18 cellular contexts compared by ENCODE assay signal in the genomic region with DNA sequence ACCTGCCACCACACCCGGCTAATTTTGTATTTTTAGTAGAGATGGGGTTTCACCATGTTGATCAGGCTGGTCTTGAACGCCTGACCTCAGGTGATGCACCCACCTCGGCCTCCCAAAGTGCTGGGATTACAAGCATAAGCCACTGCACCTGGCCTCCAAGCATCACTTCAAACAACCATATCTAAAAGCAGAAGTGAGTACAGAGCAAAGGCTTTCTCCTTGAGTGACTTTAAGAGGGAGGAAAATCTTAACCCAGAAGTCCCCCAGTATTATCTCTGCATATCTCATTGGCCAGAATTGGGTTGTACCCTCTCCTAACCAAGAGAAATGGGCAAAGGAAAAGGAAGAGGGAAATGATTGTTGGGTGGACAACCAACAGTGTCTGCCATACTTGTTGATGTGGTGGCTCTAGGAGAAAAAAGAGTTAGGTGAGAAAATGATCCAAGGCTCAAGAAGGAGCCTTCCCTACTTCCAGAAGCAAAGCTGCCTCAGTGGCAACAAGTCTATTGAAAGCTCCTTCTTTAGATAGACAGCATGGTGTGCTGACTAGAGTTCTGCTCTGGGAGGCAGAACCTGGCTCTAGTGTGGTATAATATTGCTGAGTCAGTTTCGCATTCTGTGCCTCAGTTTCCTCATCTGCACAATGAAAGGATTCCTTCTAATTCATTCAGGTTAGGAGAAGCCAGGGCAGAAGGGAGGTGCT. TPM values are rescaled to one million over a fixed set of nuclear protein-coding genes. Genes with fewer than 3 reads are reported as not detected.
DNase-seq lines count a peak whose midpoint lies in the region; ATAC-seq, FAIRE-seq and TF ChIP-seq lines count a peak whose summit lies in the region.
"Had no signal": no experiment of that assay in that cellular context is flagged by ENCODE, and none has a peak within 500 bp of the region (broad histone marks: within the 10 kb centered on the region; RNA-seq: fewer than 3 reads in every experiment).

No MANE protein-coding gene starts in this region.

- H2AK9ac ChIP-seq in IMR-90 (replicated peaks; ENCODE audit: low read depth, low read length, poor library complexity) = no peak overlapping the region

- no peak overlapping the region for H3K23ac ChIP-seq in IMR-90 (ENCODE audit: low read depth, low read length)

- H3K79me1 ChIP-seq in IMR-90 (ENCODE audit: low read depth in 1 of 2, low read length in 2 of 2) = no peaks in the 10 kb centered on the region

- H2AK5ac ChIP-seq in IMR-90 (ENCODE audit: low read depth, low read length) = no peak overlapping the region

- DNase-seq in A549 (ENCODE audit: low read depth in 1 of 2, low spot score in 1 of 2) = no peak
- no peak for DNase-seq in IMR-90
- no peak for DNase-seq in bronchial epithelial cell (ENCODE audit: low read depth)
- no peak for DNase-seq in activated CD4-positive, alpha-beta T cell treated with anti-CD3 and anti-CD28 coated beads, Interleukin-2, amount 50 U/mL, for 4 hours
- DNase-seq in GOT3 (lab: John Stamatoyannopoulos, UW) = no peak
- no peak for DNase-seq in NCI-H1048 (lab: John Stamatoyannopoulos, UW)
- no peak for DNase-seq in AG20443 (ENCODE audit: low spot score)
- DNase-seq: CD8-positive, alpha-beta T cell; GM23248; NCI-H1417 treated with DMSO at 0.1 percent for 48 hours; NCI-H187 treated with DMSO at 0.1 percent for 48 hours; NCI-H2171; NCI-H526; SJCRH30 had no signal

- H3K4me3 ChIP-seq in A549 (no peak overlapping the region), IMR-90 (ENCODE audit: insufficient read depth, low read depth, low read length) (no peak overlapping the region), bronchial epithelial cell (ENCODE audit: low read depth, low read length) (no peak overlapping the region)
- H3K4me3 ChIP-seq: BLaER1 treated with 17β-estradiol and CSF1 and Interleukin-3, amounts not matched to agents 10 nM and 100 nM; GM23248; SJCRH30 had no signal

- no peak overlapping the region for H3K27ac ChIP-seq in A549
- H3K27ac ChIP-seq in IMR-90 (ENCODE audit: insufficient read depth, low read length) = no peak overlapping the region
- H3K27ac ChIP-seq: BLaER1 treated with 17β-estradiol and CSF1 and Interleukin-3, amounts not matched to agents 10 nM and 100 nM; GM23248; SJCRH30 had no signal

- WGBS in A549 (ENCODE audit: missing lambda C conversion rate) = 40% methylated on average over 3 of the region's 4 CpGs
- WGBS in IMR-90 (ENCODE audit: extremely low coverage in 2 of 2, insufficient read length in 1 of 2), 2 experiments = no CpG with 5 or more reads among the region's 4 CpGs

- H4K20me1 ChIP-seq in IMR-90 (ENCODE audit: insufficient read depth, low read length) = no peaks in the 10 kb centered on the region

- H3K36me3 ChIP-seq in IMR-90 (ENCODE audit: control insufficient read depth, insufficient read depth, low read length) (no peaks in the 10 kb centered on the region), bronchial epithelial cell (ENCODE audit: control insufficient read depth, insufficient read depth, low read length) (no peaks in the 10 kb centered on the region)
- H3K36me3 ChIP-seq: BLaER1 treated with 17β-estradiol and CSF1 and Interleukin-3, amounts not matched to agents 10 nM and 100 nM; SJCRH30 had no signal

- no peak overlapping the region for H3K4ac ChIP-seq in IMR-90 (ENCODE audit: low read depth, low read length)

- H3K9ac ChIP-seq in IMR-90 (ENCODE audit: low read depth, low read length) = no peak overlapping the region
- H3K9ac ChIP-seq: BLaER1 treated with 17β-estradiol and CSF1 and Interleukin-3, amounts not matched to agents 10 nM and 100 nM; GM23248 had no signal

- CTCF ChIA-PET in A549 (lab: Yijun Ruan, JAX) (no interaction called here), IMR-90 (lab: Yijun Ruan, JAX) (interaction anchor here (1.7 to 2.2 kb wide), 2 partner anchors 11 to 327 kb away, joined by 5 to 7 read pairs; no protein-coding TSS in a partner anchor)

- no peak overlapping the region for H2BK120ac ChIP-seq in IMR-90 (ENCODE audit: low read depth, low read length)

- no peak for TF ChIP-seq POLR2A in A549 (IDR thresholded peaks at IDR 0.05; ENCODE audit: low read length)
- no peak for TF ChIP-seq POLR2A in IMR-90 (IDR thresholded peaks at IDR 0.05; ENCODE audit: low read depth, low read length)

- no peak overlapping the region for H3K56ac ChIP-seq in IMR-90 (ENCODE audit: extremely low read depth, insufficient read depth, low read length)

- BruUV-seq in IMR-90 (replicated peaks; lab: Mats Ljungman, UMichigan) = no TSS peak

- H3K14ac ChIP-seq in IMR-90 (replicated peaks; ENCODE audit: low read depth, low read length) = no peak overlapping the region

- intact Hi-C loops in IMR-90 (cut with micrococcal nuclease) = no loop called here

- H4K8ac ChIP-seq in IMR-90 (ENCODE audit: low read depth in 2 of 2, low read length in 2 of 2) = no peak overlapping the region

- H3K18ac ChIP-seq in IMR-90 (ENCODE audit: low read depth, low read length) = no peak overlapping the region

- dilution Hi-C loops in IMR-90 (cut with HindIII; ENCODE audit: low sequenced_read_pairs, unreplicated experiment) = no loop called here

- H3K9me3 ChIP-seq in A549 = no peaks in the 10 kb centered on the region
- no peaks in the 10 kb centered on the region for H3K9me3 ChIP-seq in IMR-90 (ENCODE audit: control insufficient read depth, insufficient read depth, low read length)
- H3K9me3 ChIP-seq: BLaER1 treated with 17β-estradiol and CSF1 and Interleukin-3, amounts not matched to agents 10 nM and 100 nM had no signal

- no peak overlapping the region for H2BK20ac ChIP-seq in IMR-90 (ENCODE audit: low read depth, low read length)

- peaks cover 33% of the 10 kb centered on the region for H3K27me3 ChIP-seq in IMR-90 (ENCODE audit: control insufficient read depth, insufficient read depth, low read length)
- H3K27me3 ChIP-seq in bronchial epithelial cell (ENCODE audit: control insufficient read depth, insufficient read depth, low read length) = no peaks in the 10 kb centered on the region
- H3K27me3 ChIP-seq: BLaER1 treated with 17β-estradiol and CSF1 and Interleukin-3, amounts not matched to agents 10 nM and 100 nM had no signal

- in situ Hi-C loops in IMR-90 (cut with MboI; ENCODE audit: low sequenced_read_pairs) = no loop called here

- H3K9me1 ChIP-seq in IMR-90 (ENCODE audit: insufficient read depth, low read length) = no peaks in the 10 kb centered on the region

- FAIRE-seq in A549 (lab: Jason Lieb, UNC) (no peak), bronchial epithelial cell (lab: Jason Lieb, UNC) (peak; percentile 70)

- no peak overlapping the region for H2BK5ac ChIP-seq in IMR-90 (ENCODE audit: low read depth, low read length, poor library complexity, severe bottlenecking)

- H2BK15ac ChIP-seq in IMR-90 (ENCODE audit: low read depth, low read length) = no peak overlapping the region

- no peaks in the 10 kb centered on the region for H3K4me1 ChIP-seq in A549
- H3K4me1 ChIP-seq in IMR-90 (ENCODE audit: control insufficient read depth, insufficient read depth, low read length) = no peaks in the 10 kb centered on the region

- TF ChIP-seq RAD21 in A549 (conservative IDR thresholded peaks at IDR 0.05 in 1 of 2, IDR thresholded peaks at IDR 0.05 in 1 of 2) (no peak), IMR-90 (IDR thresholded peaks at IDR 0.05; ENCODE audit: low read length) (no peak)

- no peak overlapping the region for H2AFZ ChIP-seq in IMR-90 (replicated peaks; ENCODE audit: low read length, poor library complexity)
- H2AFZ ChIP-seq: GM23248 had no signal

- no peak overlapping the region for H3K4me2 ChIP-seq in A549
- no peak overlapping the region for H3K4me2 ChIP-seq in IMR-90 (ENCODE audit: low read depth, low read length)
- H3K4me2 ChIP-seq: BLaER1 treated with 17β-estradiol and CSF1 and Interleukin-3, amounts not matched to agents 10 nM and 100 nM had no signal

- TF ChIP-seq CTCF in A549 (IDR thresholded peaks at IDR 0.05) (no peak), IMR-90 (conservative IDR thresholded peaks at IDR 0.05; ENCODE audit: low read depth, low read length) (no peak), bronchial epithelial cell (IDR thresholded peaks at IDR 0.05; ENCODE audit: insufficient read depth, low read length, severe bottlenecking) (no peak)

- no peak overlapping the region for H4K5ac ChIP-seq in IMR-90 (ENCODE audit: low read depth, low read length)

- H4K91ac ChIP-seq in IMR-90 (ENCODE audit: insufficient read depth, low read depth, low read length) = no peak overlapping the region

- no peak for TF ChIP-seq EP300 in A549 (IDR thresholded peaks at IDR 0.05)

- POLR2A ChIA-PET in A549 (lab: Yijun Ruan, JAX) (no interaction called here), IMR-90 (lab: Charles Lee; ENCODE audit: unreplicated experiment) (no interaction called here)

- ATAC-seq in A549 = no peak
- ATAC-seq in GM19351 (IDR thresholded peaks at IDR 0.05; ENCODE audit: unreplicated experiment) = peak; percentile 79
- ATAC-seq in IMR-90 (ENCODE audit: low read depth) = no peak
- ATAC-seq: CD8-positive, alpha-beta T cell had no signal

TF ChIP-seq in A549, 52 proteins besides CTCF, POLR2A, EP300 and RAD21 (continues in another document):
- no peak for TF ChIP-seq CEBPB (IDR thresholded peaks at IDR 0.05)
- no peak for TF ChIP-seq NR3C1 (IDR thresholded peaks at IDR 0.05)

TF ChIP-seq in IMR-90, 13 proteins besides CTCF, POLR2A, EP300 and RAD21 (continues in another document):
- TF ChIP-seq SMC3 (IDR thresholded peaks at IDR 0.05; ENCODE audit: low read depth, low read length) (no peak), BHLHE40 (IDR thresholded peaks at IDR 0.05; ENCODE audit: low read depth, low read length) (no peak)

RNA-seq across cellular contexts. Expression of a gene that starts 16.8 kb away (rescaled TPM):
- polyA plus RNA-seq in A549 (2011; rRNA removed) (not detected in 2 replicates), A549 (2017; fragmentation: RNase III; extraction: RNeasy Plus Mini Kit Qiagen cat#74134 plus additional on column Dnase treatment) (0.04 to 0.09 TPM (median 0.08 TPM) in 3 replicates), IMR-90 (2012; rRNA removed) (0.12 TPM in 1 of 2 replicates, not detected in the other)
- 0.05 TPM in 1 of 2 replicates, not detected in the other for polyA plus RNA-seq in A549 (2012; cell fraction: cytosol; rRNA removed)
- 0.16 and 0.29 TPM in 2 replicates for polyA plus RNA-seq in A549 (2012; cell fraction: nucleus; rRNA removed)
- 0.10 TPM in 1 of 2 replicates, not detected in the other for polyA minus RNA-seq in A549 (2011; rRNA and poly(A)+ RNA removed)
- total RNA-seq in IMR-90 (2012; rRNA removed) (not detected in 2 replicates), bronchial epithelial cell (not detected in 2 replicates)
- polyA plus RNA-seq in IMR-90 (2012; cell fraction: cytosol; rRNA removed) = 0.03 and 0.13 TPM in 2 replicates
- polyA plus RNA-seq in IMR-90 (2012; cell fraction: nucleus; rRNA removed; ENCODE audit: low replicate concordance) = 0.03 and 0.18 TPM in 2 replicates
- total RNA-seq: A172; CD8-positive, alpha-beta T cell; GM23248; SJCRH30; T-helper 1 cell treated with Interleukin-12 subunit alpha and Interleukin-12 subunit beta and Interleukin-4 antibody, amounts not matched to agents 30 ng/mL and 1 ng/mL, for 36 hours had no signal
- polyA plus RNA-seq: GM23248 had no signal

RNA-seq across cellular contexts. Expression of a gene that starts 38.6 kb away (rescaled TPM):
- polyA plus RNA-seq in A549 (2011; rRNA removed) (0.12 and 0.13 TPM in 2 replicates), A549 (2017; fragmentation: RNase III; extraction: RNeasy Plus Mini Kit Qiagen cat#74134 plus additional on column Dnase treatment) (0.22 to 0.50 TPM (median 0.35 TPM) in 3 replicates), IMR-90 (2012; rRNA removed) (0.03 and 0.04 TPM in 2 replicates)
- polyA plus RNA-seq in A549 (2012; cell fraction: cytosol; rRNA removed) = 0.17 and 0.25 TPM in 2 replicates
- 0.24 and 0.38 TPM in 2 replicates for polyA plus RNA-seq in A549 (2012; cell fraction: nucleus; rRNA removed)
- 0.17 and 0.24 TPM in 2 replicates for polyA minus RNA-seq in A549 (2011; rRNA and poly(A)+ RNA removed)
- total RNA-seq in IMR-90 (2012; rRNA removed) (under 0.01 TPM in 2 replicates), bronchial epithelial cell (under 0.01 TPM in 1 of 2 replicates, not detected in the other)
- 0.03 and 0.10 TPM in 2 replicates for polyA plus RNA-seq in IMR-90 (2012; cell fraction: cytosol; rRNA removed)
- polyA plus RNA-seq in IMR-90 (2012; cell fraction: nucleus; rRNA removed; ENCODE audit: low replicate concordance) = 0.10 and 0.17 TPM in 2 replicates
